8 cellular contexts compared by ENCODE assay signal in the genomic region with DNA sequence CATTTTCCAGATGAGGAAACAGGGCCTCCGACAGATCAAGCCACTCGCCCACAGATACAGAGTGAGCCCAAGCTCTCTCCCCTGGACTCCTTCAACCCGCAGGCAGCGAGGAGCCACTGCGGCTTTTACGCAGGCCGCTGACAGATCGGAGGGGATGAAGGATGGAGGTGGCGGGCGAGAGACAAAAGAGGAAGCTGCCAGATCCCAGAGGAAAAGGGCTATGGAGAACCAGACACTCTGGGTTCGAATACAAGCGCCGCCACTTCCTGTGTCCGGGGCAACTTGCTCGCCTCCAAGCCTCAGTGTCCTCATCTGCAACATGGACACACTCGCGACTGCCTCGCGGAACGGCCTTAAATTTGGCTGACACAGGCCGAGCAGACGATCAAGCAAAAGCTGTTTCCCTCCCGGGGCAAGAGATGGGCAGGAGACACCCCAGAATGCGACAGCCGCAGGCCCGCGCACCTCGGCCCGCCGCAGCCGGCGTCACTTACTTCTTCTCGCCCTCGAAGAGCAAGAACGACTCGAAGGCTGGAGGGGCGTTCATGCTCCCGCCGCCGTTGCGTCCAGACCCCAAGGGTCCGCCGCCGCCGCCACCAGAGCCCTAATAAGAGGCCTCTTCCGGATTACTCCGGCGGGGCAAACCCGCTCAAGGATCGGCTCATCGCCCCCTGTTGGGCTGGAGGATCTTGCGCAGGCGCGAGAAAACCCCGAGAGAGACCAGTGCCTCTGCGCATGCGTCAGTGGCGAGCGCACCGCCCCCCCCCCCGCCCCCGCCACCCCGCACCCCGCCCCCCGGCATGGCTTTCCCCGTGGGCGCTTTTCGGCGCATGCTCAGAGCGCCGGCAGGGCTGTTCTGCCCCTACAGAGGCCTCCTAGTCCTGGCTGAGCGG. TPM values are rescaled to one million over a fixed set of nuclear protein-coding genes. Genes with fewer than 3 reads are reported as not detected.
DNase-seq lines count a peak whose midpoint lies in the region; ATAC-seq and TF ChIP-seq lines count a peak whose summit lies in the region.
"Not testable (repeated sequence)": the region's sequence is repeated elsewhere in the genome, so short reads cannot be mapped to it uniquely, and the experiment has no call there.

A gene (minus strand): TSS at position 609 of the 893 bp plus-strand sequence. CDS start 62 bp downstream, at position 547.

- H3K9me3 ChIP-seq in esophagus muscularis mucosa, mucosa of descending colon: not testable (repeated sequence)

- peak; percentile 93 for ATAC-seq in GM19372 (IDR thresholded peaks at IDR 0.05; ENCODE audit: low read depth, unreplicated experiment)
- peak; percentile 87 for ATAC-seq in HG03095 (IDR thresholded peaks at IDR 0.05; ENCODE audit: unreplicated experiment)
- peak; percentile 96 for ATAC-seq in mucosa of descending colon

- DNase-seq in AG10803 (ENCODE audit: low read depth) (peak; percentile 46), activated T-helper 1 cell treated with Interleukin-2 at 50 U/mL for 16 hours (ENCODE audit: low read depth) (peak; percentile 96), mucosa of descending colon (peak; percentile 81 to 95 (median 89))
- DNase-seq in RWPE1 (ENCODE audit: low spot score); esophagus muscularis mucosa (ENCODE audit: extremely low spot score): not testable (repeated sequence)
- peak; percentile 75 to 82 for DNase-seq in stimulated activated CD4-positive, alpha-beta T cell treated with anti-CD3 and anti-CD28 coated beads, Interleukin-4, amount 100 ng/mL, for 48 hours (ENCODE audit: low read depth in 2 of 2)

- peaks cover 0 to 17% (median 9%) of the 10 kb centered on the region in 4 donors for H3K36me3 ChIP-seq in esophagus muscularis mucosa
- not testable (repeated sequence) for H3K36me3 ChIP-seq in mucosa of descending colon (ENCODE audit: low read depth)

- WGBS in esophagus muscularis mucosa: no CpG with 5 or more reads among the region's 72 CpGs

- CTCF ChIA-PET in RWPE1 (lab: Yijun Ruan, JAX): not testable (repeated sequence)

- POLR2A ChIA-PET in RWPE1 (lab: Yijun Ruan, JAX; ENCODE audit: low non-redundant PET): not testable (repeated sequence)

- not testable (repeated sequence) for TF ChIP-seq EP300 in esophagus muscularis mucosa (IDR thresholded peaks at IDR 0.05)

- H3K27ac ChIP-seq in RWPE1: peak within 1 kb of the TSS; percentile 54
- peak within 1 kb of the TSS; percentile 44 to 76 (median 62) for H3K27ac ChIP-seq in esophagus muscularis mucosa (replicated peaks in 1 of 4)

- TF ChIP-seq CTCF in AG10803 (conservative IDR thresholded peaks at IDR 0.05; ENCODE audit: low read length): not testable (repeated sequence)
- TF ChIP-seq CTCF in RWPE1 (conservative IDR thresholded peaks at IDR 0.05; ENCODE audit: low read depth): peak; percentile 49
- TF ChIP-seq CTCF in esophagus muscularis mucosa (IDR thresholded peaks at IDR 0.05): peak; percentile 33 to 54 (median 39)
- TF ChIP-seq CTCF in mucosa of descending colon (IDR thresholded peaks at IDR 0.05): peak; percentile 27

- not testable (repeated sequence) for H3K27me3 ChIP-seq in esophagus muscularis mucosa

- TF ChIP-seq POLR2A in esophagus muscularis mucosa (IDR thresholded peaks at IDR 0.05; ENCODE audit: low read depth): not testable (repeated sequence)

- H3K4me1 ChIP-seq in esophagus muscularis mucosa; mucosa of descending colon (ENCODE audit: low read depth): not testable (repeated sequence)

- intact Hi-C loops in esophagus muscularis mucosa (cut with DNase I); mucosa of descending colon (cut with DNase I, micrococcal nuclease): not testable (repeated sequence)

- H3K4me3 ChIP-seq in AG10803 (ENCODE audit: low read length) (peak within 1 kb of the TSS; percentile 47), esophagus muscularis mucosa (peak within 1 kb of the TSS; percentile 51 to 68 (median 58))
- not testable (repeated sequence) for H3K4me3 ChIP-seq in mucosa of descending colon

RNA-seq across cellular contexts. Expression of the gene that starts here (rescaled TPM):
- total RNA-seq in esophagus muscularis mucosa (10 to 100 TPM; 20.7 to 31.1 (median 25.8) TPM), mucosa of descending colon (10 to 100 TPM; 44.0 to 59.3 (median 45.6) TPM)
